Comparison of ENCODE assay signal across 8 cellular contexts in genomic region chr22:27990879-27991278, GRCh38.
A peak's percentile ranks its signal among the peaks of the same experiment; 100 is the strongest.
DNase-seq lines count a peak whose midpoint lies in the region; ATAC-seq, FAIRE-seq and TF ChIP-seq lines count a peak whose summit lies in the region.

No MANE protein-coding gene starts in this region.

- WGBS in heart left ventricle, 4 donors, result 21 to 47% (median 37%) methylated on average over 11 to 12 of the region's 12 CpGs
- 59 to 89% (median 72%) methylated on average over 12 of the region's 12 CpGs for WGBS in small intestine, 3 donors

- H3K36me3 ChIP-seq in heart left ventricle, result peaks cover 0 to 67% (median 41%) of the 10 kb centered on the region in 9 donors
- no peaks in the 10 kb centered on the region for H3K36me3 ChIP-seq in small intestine (ENCODE audit: control insufficient read depth in 2 of 2, insufficient read depth in 2 of 2, low read length in 2 of 2)

- TF ChIP-seq CTCF in heart left ventricle (IDR thresholded peaks at IDR 0.05), result peak; percentile 35 to 75 (median 54)

- no peaks in the 10 kb centered on the region for H3K9me3 Mint-ChIP-seq in activated CD4-positive, alpha-beta T cell treated with anti-CD3 and anti-CD28 coated beads for 36 hours (ENCODE audit: low read depth)

- H3K4me3 Mint-ChIP-seq in activated CD4-positive, alpha-beta T cell treated with anti-CD3 and anti-CD28 coated beads for 36 hours, result no peak overlapping the region

- no peak for TF ChIP-seq POLR2A in heart left ventricle (IDR thresholded peaks at IDR 0.05)

- H3K4me3 ChIP-seq in heart left ventricle (peak overlapping the region in 7 of 12 donors; percentile 0 to 17 (median 6)), small intestine (ENCODE audit: low read depth in 1 of 2, low read length in 2 of 2) (no peak overlapping the region)

- in situ Hi-C loops in SK-MEL-5 (cut with HindIII; ENCODE audit: low pct_unique_long_range_greater_than_20kb, low sequenced_read_pairs), result no loop called here

- H3K4me1 ChIP-seq in heart left ventricle (peaks cover 2 to 22% (median 14%) of the 10 kb centered on the region in 12 donors), small intestine (ENCODE audit: control insufficient read depth in 2 of 2, insufficient read depth in 1 of 2, low read depth in 1 of 2, low read length in 1 of 2) (no peaks in the 10 kb centered on the region)

- H3K27ac Mint-ChIP-seq in activated CD4-positive, alpha-beta T cell treated with anti-CD3 and anti-CD28 coated beads for 36 hours, result no peak overlapping the region

- H3K27me3 Mint-ChIP-seq in activated CD4-positive, alpha-beta T cell treated with anti-CD3 and anti-CD28 coated beads for 36 hours, result no peaks in the 10 kb centered on the region

- POLR2A ChIA-PET in activated CD4-positive, alpha-beta T cell treated with anti-CD3 and anti-CD28 coated beads for 36 hours (lab: Charles Lee), result no interaction called here

- H3K4me1 Mint-ChIP-seq in activated CD4-positive, alpha-beta T cell treated with anti-CD3 and anti-CD28 coated beads for 36 hours, result peaks cover 2% of the 10 kb centered on the region

- intact Hi-C loops in activated CD4-positive, alpha-beta T cell treated with anti-CD3 and anti-CD28 coated beads for 36 hours (cut with DNase I, micrococcal nuclease), result no loop called here
- intact Hi-C loops in heart left ventricle (cut with DNase I), result loop anchor here in 2 of 10 donors (1.0 to 10.0 kb wide), 2 partner anchors 66 to 72 kb away; partner anchors contain the start of gene PITPNB (in 1 of the 2)

- H3K9me3 ChIP-seq in heart left ventricle (no peaks in the 10 kb centered on the region), small intestine (ENCODE audit: control insufficient read depth, low read depth) (no peaks in the 10 kb centered on the region)

- DNase-seq in activated CD4-positive, alpha-beta T cell treated with anti-CD3 and anti-CD28 coated beads for 36 hours, result peak; percentile 13
- no peak for DNase-seq in activated CD4-positive, alpha-beta T cell treated with anti-CD3 and anti-CD28 coated beads, Interleukin-2, amount 50 U/mL, for 1 hour
- peak; percentile 25 for DNase-seq in SK-MEL-5 (ENCODE audit: low read depth, low spot score)
- DNase-seq in heart left ventricle, result peak; percentile 64 to 85 (median 70)
- DNase-seq in small intestine, result peak; percentile 10
- no peak for DNase-seq in T-helper 1 cell
- no peak for DNase-seq in effector CD4-positive, alpha-beta T cell
- DNase-seq in stimulated activated CD8-positive, alpha-beta memory T cell treated with anti-CD3 and anti-CD28 coated beads, Interleukin-4, amount 100 ng/mL, for 48 hours, result no peak

- H3K27me3 ChIP-seq in heart left ventricle (no peaks in the 10 kb centered on the region), small intestine (ENCODE audit: control insufficient read depth in 2 of 2, insufficient read depth in 2 of 2, low read length in 2 of 2) (no peaks in the 10 kb centered on the region)

- CTCF ChIA-PET in activated CD4-positive, alpha-beta T cell treated with anti-CD3 and anti-CD28 coated beads for 36 hours (lab: Charles Lee), result interaction anchor here (0.6 to 1.2 kb wide), 2 partner anchors 9 to 1234 kb away, joined by 3 to 4 read pairs; no protein-coding TSS in a partner anchor

- no peaks in the 10 kb centered on the region for H3K36me3 Mint-ChIP-seq in activated CD4-positive, alpha-beta T cell treated with anti-CD3 and anti-CD28 coated beads for 36 hours (ENCODE audit: low read depth)

- H3K27ac ChIP-seq in heart left ventricle, result peak overlapping the region in 10 of 12 donors; percentile 39 to 71 (median 63)
- peak overlapping the region in 1 of 2 donors; percentile 11 for H3K27ac ChIP-seq in small intestine (ENCODE audit: low read depth in 1 of 2, low read length in 1 of 2)

- FAIRE-seq in small intestine (lab: Jason Lieb, UNC), result no peak

- ATAC-seq in activated CD4-positive, alpha-beta T cell treated with anti-CD3 and anti-CD28 coated beads for 36 hours, result no peak
- ATAC-seq in heart left ventricle, result peak; percentile 52 to 85 (median 79)

Comparison
In these comparisons a context has a peak if more than half of its experiments do, and no peak if none do; other contexts are left out.
1. DNase-seq: peak in activated CD4-positive, alpha-beta T cell treated with anti-CD3 and anti-CD28 coated beads for 36 hours (single experiment), SK-MEL-5 (single experiment), heart left ventricle (5 of 5) and small intestine (single experiment); none in activated CD4-positive, alpha-beta T cell treated with anti-CD3 and anti-CD28 coated beads, Interleukin-2, amount 50 U/mL, for 1 hour (single experiment), T-helper 1 cell (0 of 5), effector CD4-positive, alpha-beta T cell (single experiment) and stimulated activated CD8-positive, alpha-beta memory T cell treated with anti-CD3 and anti-CD28 coated beads, Interleukin-4, amount 100 ng/mL, for 48 hours (single experiment).
2. H3K4me3 ChIP-seq: peak in heart left ventricle (7 of 12); none in small intestine (0 of 2).